Comparison of ENCODE assay signal across 18 cellular contexts in the genomic region with DNA sequence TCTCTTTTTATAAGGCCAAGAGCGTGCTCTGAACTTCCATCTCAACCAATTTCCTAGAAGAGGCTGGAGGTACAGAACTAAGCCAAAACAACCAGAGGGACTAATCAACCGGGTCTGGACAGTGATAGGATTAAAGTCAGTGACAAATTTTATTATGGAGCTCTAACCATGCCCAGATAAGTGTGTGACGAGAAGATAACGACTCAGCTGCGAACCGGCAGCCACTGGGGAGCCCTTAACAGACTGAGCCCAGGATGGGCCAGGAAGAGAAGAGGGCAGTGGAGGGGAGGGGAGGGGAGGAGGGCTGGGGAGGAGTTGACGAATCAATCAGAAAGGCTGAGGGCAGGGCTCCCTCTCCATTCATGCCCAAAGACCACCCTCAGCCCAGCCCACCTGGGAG.
"Had no signal": no experiment of that assay in that cellular context is flagged by ENCODE, and none has a peak within 500 bp of the region (broad histone marks: within the 10 kb centered on the region; RNA-seq: fewer than 3 reads in every experiment).

No MANE protein-coding gene starts in this region.

- H3K27ac ChIP-seq: breast epithelium, esophagus squamous epithelium, lower lobe of right lung, tibial artery had no signal

- H3K4me3 ChIP-seq: breast epithelium, esophagus squamous epithelium, lower lobe of right lung, tibial artery had no signal

- DNase-seq: activated CD4-positive, alpha-beta T cell treated with anti-CD3 and anti-CD28 coated beads, Interleukin-2, amount 50 U/mL, for 48 hours; activated CD4-positive, CD25-positive, alpha-beta regulatory T cell treated with anti-CD3 and anti-CD28 coated beads, Interleukin-2, amount 50 U/mL, for 72 hours; activated CD8-positive, alpha-beta memory T cell treated with anti-CD3 and anti-CD28 coated beads, Interleukin-2, amount 10 ng/mL, durations not matched to agents 7 days and 5 days; activated effector memory CD4-positive, alpha-beta T cell treated with anti-CD3 and anti-CD28 coated beads, Interleukin-2, amount 50 U/mL, for 16 hours; activated naive CD8-positive, alpha-beta T cell treated with anti-CD3 and anti-CD28 coated beads for 36 hours; activated T-cell treated with anti-CD3 and anti-CD28 coated beads, Interleukin-2, amount 50 U/mL, for 4 hours; aorta; esophagus squamous epithelium; foreskin fibroblast; head of caudate nucleus; kidney glomerular epithelial cell; lower lobe of right lung; midbrain; retina; small intestine; T-helper 17 cell; tibial artery had no signal

- H3K27me3 ChIP-seq: breast epithelium, esophagus squamous epithelium, tibial artery had no signal

- H3K27me3 Mint-ChIP-seq: activated naive CD8-positive, alpha-beta T cell treated with anti-CD3 and anti-CD28 coated beads for 36 hours had no signal

- H3K27ac Mint-ChIP-seq: activated CD8-positive, alpha-beta memory T cell treated with anti-CD3 and anti-CD28 coated beads, Interleukin-2, amount 10 ng/mL, durations not matched to agents 7 days and 5 days; activated naive CD8-positive, alpha-beta T cell treated with anti-CD3 and anti-CD28 coated beads for 36 hours; T-helper 17 cell had no signal

- H3K9me3 ChIP-seq: breast epithelium, esophagus squamous epithelium, lower lobe of right lung, tibial artery had no signal

- H3K4me3 Mint-ChIP-seq: activated CD8-positive, alpha-beta memory T cell treated with anti-CD3 and anti-CD28 coated beads, Interleukin-2, amount 10 ng/mL, durations not matched to agents 7 days and 5 days; activated naive CD8-positive, alpha-beta T cell treated with anti-CD3 and anti-CD28 coated beads for 36 hours; activated T-cell treated with anti-CD3 and anti-CD28 coated beads, Interleukin-2, amount 50 U/mL, for 4 hours; T-helper 17 cell had no signal

- H3K9me3 Mint-ChIP-seq: activated naive CD8-positive, alpha-beta T cell treated with anti-CD3 and anti-CD28 coated beads for 36 hours; activated T-cell treated with anti-CD3 and anti-CD28 coated beads, Interleukin-2, amount 50 U/mL, for 4 hours had no signal

- H3K4me1 ChIP-seq: breast epithelium, esophagus squamous epithelium, lower lobe of right lung, tibial artery had no signal

- ATAC-seq: activated CD8-positive, alpha-beta memory T cell treated with anti-CD3 and anti-CD28 coated beads, Interleukin-2, amount 10 ng/mL, durations not matched to agents 7 days and 5 days; activated T-cell treated with anti-CD3 and anti-CD28 coated beads, Interleukin-2, amount 50 U/mL, for 4 hours; lower lobe of right lung; T-helper 17 cell had no signal

- H3K36me3 Mint-ChIP-seq: activated naive CD8-positive, alpha-beta T cell treated with anti-CD3 and anti-CD28 coated beads for 36 hours had no signal

- H3K36me3 ChIP-seq: breast epithelium, esophagus squamous epithelium, lower lobe of right lung, tibial artery had no signal
